Comparison of ENCODE assay signal across 9 cellular contexts in the genomic region with DNA sequence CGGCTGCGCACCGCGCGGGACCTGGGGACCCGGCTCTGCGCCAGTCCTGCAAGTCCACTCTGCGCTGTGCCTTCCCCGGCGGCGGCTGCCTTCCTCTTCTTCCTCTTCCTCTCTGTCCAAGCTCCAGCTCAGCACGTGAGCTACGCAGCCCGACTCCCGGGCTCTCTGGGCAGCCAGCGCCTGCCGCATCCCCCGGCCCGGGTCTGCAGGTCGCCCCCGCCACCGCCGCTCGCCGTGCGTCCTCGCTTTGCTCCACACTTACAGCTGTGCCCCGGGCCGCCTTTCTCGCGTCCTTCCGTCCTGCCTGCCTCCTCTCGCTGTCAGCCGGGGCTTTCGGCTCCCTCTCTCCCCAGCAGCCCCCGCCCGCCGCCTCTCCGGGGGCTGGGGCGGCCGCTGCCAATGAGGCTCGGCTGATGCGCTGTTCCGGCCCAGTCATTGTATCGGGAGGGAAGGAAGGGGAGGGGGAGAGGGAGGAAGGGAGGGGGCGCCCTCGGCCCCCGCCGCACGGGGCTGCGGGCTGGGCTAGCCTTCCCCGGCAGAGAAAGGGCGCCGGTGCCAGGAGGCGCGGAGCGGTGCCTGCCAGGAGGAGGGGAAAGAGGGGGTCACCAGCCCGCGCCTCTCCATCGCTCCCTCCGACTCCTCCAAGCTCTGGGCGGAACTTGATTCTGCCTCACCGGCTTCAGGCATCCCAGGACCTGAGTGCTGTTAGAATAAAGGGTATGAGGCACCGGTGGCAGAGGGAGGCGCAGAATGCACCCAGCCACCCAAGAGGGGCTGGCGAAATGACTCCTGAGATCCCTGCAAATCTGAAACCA.
A peak's percentile ranks its signal among the peaks of the same experiment; 100 is the strongest.
DNase-seq lines count a peak whose midpoint lies in the region; ATAC-seq and TF ChIP-seq lines count a peak whose summit lies in the region.
"Had no signal": no experiment of that assay in that cellular context is flagged by ENCODE, and none has a peak within 500 bp of the region (broad histone marks: within the 10 kb centered on the region; RNA-seq: fewer than 3 reads in every experiment).

No MANE protein-coding gene starts in this region.

- TF ChIP-seq CTCF in dorsolateral prefrontal cortex (IDR thresholded peaks at IDR 0.05 in 54 of 56, conservative IDR thresholded peaks at IDR 0.05 in 2 of 56; ENCODE audit: low read depth in 1 of 56, partially characterized antibody in 56 of 56) = peak in 6 of 56 donors; percentile 12 to 28 (median 18)
- TF ChIP-seq CTCF in lower lobe of right lung (IDR thresholded peaks at IDR 0.05) = no peak
- no peak for TF ChIP-seq CTCF in thyroid gland (IDR thresholded peaks at IDR 0.05)

- intact Hi-C loops in dorsolateral prefrontal cortex (cut with DNase I) (loop anchor here (5.0 to 10.0 kb wide), 5 partner anchors 88 to 218 kb away; no protein-coding TSS in a partner anchor), lower lobe of right lung (cut with DNase I) (no loop called here), thyroid gland (cut with DNase I) (no loop called here)

- 1 to 2% methylated on average over 29 to 50 of the region's 66 CpGs for WGBS in thyroid gland, 2 donors

- H3K9me3 ChIP-seq in lower lobe of right lung (no peaks in the 10 kb centered on the region), thyroid gland (no peaks in the 10 kb centered on the region)

- H3K4me1 ChIP-seq in lower lobe of right lung (peaks cover 17% of the 10 kb centered on the region), thyroid gland (peaks cover 28 to 33% of the 10 kb centered on the region in 2 donors)

- in situ Hi-C loops in KBM-7 (cut with MboI; ENCODE audit: low pct_unique_long_range_greater_than_20kb, low sequenced_read_pairs) = no loop called here

- ATAC-seq in lower lobe of right lung (peak; percentile 63 to 70), HG02798 (IDR thresholded peaks at IDR 0.05; ENCODE audit: poor library complexity, unreplicated experiment) (no peak)

- H3K4me3 ChIP-seq in dorsolateral prefrontal cortex (peak overlapping the region; percentile 51 to 88 (median 71)), lower lobe of right lung (peak overlapping the region; percentile 65), thyroid gland (replicated peaks in 1 of 3) (peak overlapping the region; percentile 64 to 81 (median 75))

- peak in 1 of 2 donors; percentile 82 for TF ChIP-seq POLR2A in thyroid gland (IDR thresholded peaks at IDR 0.05)

- H3K27me3 ChIP-seq in dorsolateral prefrontal cortex = peaks cover 0 to 32% (median 14%) of the 10 kb centered on the region in 45 donors
- H3K27me3 ChIP-seq in lower lobe of right lung (ENCODE audit: low read depth) = peaks cover 20% of the 10 kb centered on the region
- no peaks in the 10 kb centered on the region for H3K27me3 ChIP-seq in thyroid gland

- H3K36me3 ChIP-seq in lower lobe of right lung = no peaks in the 10 kb centered on the region
- H3K36me3 ChIP-seq in thyroid gland = no peaks in the 10 kb centered on the region

- DNase-seq in NCI-H510A (lab: John Stamatoyannopoulos, UW) (peak; percentile 3), NCI-H510A treated with DMSO at 0.1 percent for 48 hours (lab: John Stamatoyannopoulos, UW) (no peak), dorsolateral prefrontal cortex (peak; percentile 9 to 85 (median 80)), lower lobe of right lung (peak; percentile 63), thyroid gland (peak; percentile 83 to 87), GF-D8 (lab: John Stamatoyannopoulos, UW) (no peak), KBM-7 (no peak)
- DNase-seq: naive B cell had no signal

- H3K27ac ChIP-seq in dorsolateral prefrontal cortex (peak overlapping the region in 57 of 59 donors; percentile 21 to 97 (median 87)), lower lobe of right lung (peak overlapping the region; percentile 82), thyroid gland (peak overlapping the region; percentile 70 to 88 (median 87))

Comparison
In these comparisons a context has a peak if more than half of its experiments do, and no peak if none do; other contexts are left out.
1. DNase-seq: peak in NCI-H510A (single experiment), dorsolateral prefrontal cortex (10 of 10), lower lobe of right lung (single experiment) and thyroid gland (2 of 2); none in NCI-H510A treated with DMSO at 0.1 percent for 48 hours (single experiment), GF-D8 (single experiment) and KBM-7 (single experiment).
2. intact Hi-C loops: an anchor here in dorsolateral prefrontal cortex (5.0 to 10.0 kb wide); none called in lower lobe of right lung and thyroid gland.
3. Peak in every context shown above with its lines, with median percentiles within 50 percentile points of each other: H3K27ac ChIP-seq and H3K4me3 ChIP-seq.